In genomic region chr19:30620354-30620753, GRCh38 we compare ENCODE assay signal across 27 cellular contexts.
"Had no signal": no experiment of that assay in that cellular context is flagged by ENCODE, and none has a peak within 500 bp of the region (broad histone marks: within the 10 kb centered on the region; RNA-seq: fewer than 3 reads in every experiment).

No MANE protein-coding gene starts in this region.

- H3K27ac ChIP-seq: colonic mucosa, coronary artery, dorsolateral prefrontal cortex, epithelial cell of prostate, esophagus squamous epithelium, foreskin keratinocyte, gastrocnemius medialis, gastroesophageal sphincter, heart left ventricle, heart right ventricle had no signal

- H3K4me3 ChIP-seq: colonic mucosa, coronary artery, dorsolateral prefrontal cortex, esophagus squamous epithelium, gastrocnemius medialis, gastroesophageal sphincter, heart left ventricle, heart right ventricle had no signal

- H3K4me1 Mint-ChIP-seq: endodermal cell had no signal

- H3K4me3 Mint-ChIP-seq: dendritic cell treated with granulocyte-macrophage colony-stimulating factor and Interleukin-4, amounts not matched to agents 40 ng/mL and 50 ng/mL, for 4 days; effector memory CD8-positive, alpha-beta T cell; endodermal cell had no signal

- H3K27me3 Mint-ChIP-seq: dendritic cell treated with granulocyte-macrophage colony-stimulating factor and Interleukin-4, amounts not matched to agents 40 ng/mL and 50 ng/mL, for 4 days had no signal

- FAIRE-seq: colon, endometrium, endothelial cell of umbilical vein, frontal cortex had no signal

- H3K27me3 ChIP-seq: colonic mucosa, esophagus squamous epithelium, foreskin keratinocyte, gastrocnemius medialis had no signal

- ATAC-seq: effector memory CD8-positive, alpha-beta T cell; esophagus mucosa; foreskin keratinocyte; gastrocnemius medialis; gastroesophageal sphincter; heart left ventricle; heart right ventricle had no signal

- DNase-seq: colonic mucosa; cortex of kidney; dermis blood vessel endothelial cell; dorsolateral prefrontal cortex; effector CD4-positive, alpha-beta T cell; effector memory CD4-positive, alpha-beta T cell; effector memory CD8-positive, alpha-beta T cell; endodermal cell; erythroblast; esophagus squamous epithelium; foreskin fibroblast; foreskin keratinocyte; foreskin melanocyte; gastrocnemius medialis; glutamatergic neuron; head of caudate nucleus; heart left ventricle; heart right ventricle had no signal

- H3K36me3 ChIP-seq: colonic mucosa, esophagus squamous epithelium, gastrocnemius medialis, gastroesophageal sphincter, heart left ventricle, heart right ventricle had no signal

- H3K27ac Mint-ChIP-seq: dendritic cell treated with granulocyte-macrophage colony-stimulating factor and Interleukin-4, amounts not matched to agents 40 ng/mL and 50 ng/mL, for 4 days; endodermal cell had no signal

- H3K9me3 ChIP-seq: colonic mucosa, gastrocnemius medialis had no signal

- H3K4me1 ChIP-seq: colonic mucosa, esophagus squamous epithelium, foreskin keratinocyte, gastrocnemius medialis, gastroesophageal sphincter, heart left ventricle, heart right ventricle had no signal
